ENCODE assay signal across 16 cellular contexts in the genomic region with DNA sequence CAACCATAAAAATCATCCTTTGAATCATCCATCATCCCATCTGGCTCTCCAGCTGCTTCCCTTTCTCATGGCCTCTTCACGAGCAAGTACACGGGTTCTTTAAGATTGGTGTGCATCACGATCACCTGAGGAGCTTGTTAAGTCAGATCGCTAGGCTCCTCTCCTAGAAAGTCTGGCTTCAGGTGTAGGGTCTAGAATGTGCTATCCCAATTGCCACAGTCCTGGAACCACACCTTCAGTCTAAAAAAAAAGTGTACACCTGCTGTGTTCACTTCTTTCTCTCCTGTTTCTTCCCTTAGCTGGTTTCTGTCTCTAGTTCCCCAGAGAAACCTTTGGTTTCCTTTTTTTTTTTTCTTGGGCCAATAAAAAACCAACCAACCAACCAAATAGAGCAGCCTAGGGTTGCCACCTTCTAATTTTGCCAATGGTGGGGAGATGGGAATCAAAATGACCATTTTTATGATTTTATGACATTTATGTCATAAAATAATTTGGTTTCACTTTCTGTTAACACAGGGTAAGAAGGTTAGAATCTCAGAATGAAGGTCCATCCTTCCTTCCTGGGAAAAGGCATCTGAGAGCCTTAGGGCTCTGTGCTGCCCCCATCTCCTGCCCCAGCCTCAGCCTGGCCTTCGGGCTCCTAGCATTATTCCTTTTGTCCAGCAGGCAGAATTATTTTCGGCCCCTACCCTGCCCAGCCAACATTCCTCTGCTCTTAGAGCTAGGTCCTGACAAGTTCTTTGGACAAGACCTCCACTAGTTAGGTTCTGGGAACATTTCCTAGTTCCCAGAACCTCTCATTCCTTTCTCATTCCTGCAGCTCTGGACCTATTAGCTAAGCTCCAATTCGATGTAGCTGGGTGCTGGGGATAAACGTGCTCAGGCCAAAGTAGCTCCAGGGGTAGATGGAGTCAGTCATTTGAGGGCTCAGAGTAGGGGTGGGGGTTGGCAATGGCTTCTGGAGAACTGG. TPM values are rescaled to one million over a fixed set of nuclear protein-coding genes. Genes with fewer than 3 reads are reported as not detected.
DNase-seq lines count a peak whose midpoint lies in the region; ATAC-seq and TF ChIP-seq lines count a peak whose summit lies in the region.
"Had no signal": no experiment of that assay in that cellular context is flagged by ENCODE, and none has a peak within 500 bp of the region (broad histone marks: within the 10 kb centered on the region; RNA-seq: fewer than 3 reads in every experiment).

No MANE protein-coding gene starts in this region.

- no peaks in the 10 kb centered on the region for H4K20me1 ChIP-seq in fibroblast of lung (ENCODE audit: control insufficient read depth, extremely low read depth, insufficient read depth, low read length)

- H3K36me3 ChIP-seq in Peyer's patch (no peaks in the 10 kb centered on the region), fibroblast of lung (ENCODE audit: control insufficient read depth, insufficient read depth, low read length) (no peaks in the 10 kb centered on the region), aorta (ENCODE audit: control insufficient read depth in 1 of 2, insufficient read depth in 2 of 2, low read length in 1 of 2) (no peaks in the 10 kb centered on the region)

- H3K4me1 ChIP-seq in Peyer's patch (peaks cover 0 to 29% (median 2%) of the 10 kb centered on the region in 4 donors), fibroblast of lung (ENCODE audit: control insufficient read depth, extremely low read depth, insufficient read depth, low read length) (no peaks in the 10 kb centered on the region), aorta (ENCODE audit: control insufficient read depth in 1 of 2, insufficient read depth in 2 of 2, low read length in 2 of 2) (peaks cover 0 to 4% of the 10 kb centered on the region in 2 donors)

- no peak for ATAC-seq in stimulated activated naive CD8-positive, alpha-beta T cell treated with anti-CD3 and anti-CD28 coated beads, Interleukin-15, Interleukin-2, amounts not matched to agents 100 U/mL and 50 U/mL, for 24 hours
- ATAC-seq in aorta (ENCODE audit: low FRiP score) (peak; percentile 47), GM19023 (IDR thresholded peaks at IDR 0.05; ENCODE audit: unreplicated experiment) (no peak)
- ATAC-seq: Panc1 had no signal

- no peaks in the 10 kb centered on the region for H3K9me3 ChIP-seq in Peyer's patch
- no peaks in the 10 kb centered on the region for H3K9me3 ChIP-seq in fibroblast of lung (ENCODE audit: control insufficient read depth, insufficient read depth, low read depth, low read length)
- no peaks in the 10 kb centered on the region for H3K9me3 ChIP-seq in aorta (ENCODE audit: control insufficient read depth, low read length)

- no peaks in the 10 kb centered on the region for H3K36me3 Mint-ChIP-seq in stimulated activated naive CD8-positive, alpha-beta T cell treated with anti-CD3 and anti-CD28 coated beads, Interleukin-15, Interleukin-2, amounts not matched to agents 100 ng/mL and 50 ng/mL, for 24 hours (ENCODE audit: low read depth)

- no peak for DNase-seq in stimulated activated naive CD8-positive, alpha-beta T cell treated with anti-CD3 and anti-CD28 coated beads, Interleukin-15, Interleukin-2, amounts not matched to agents 100 U/mL and 50 U/mL, for 24 hours
- DNase-seq in Peyer's patch (peak in 1 of 3 donors; percentile 55), fibroblast of lung (ENCODE audit: low read depth in 2 of 2) (peak in 1 of 2 donors; percentile 11), aorta (peak in 1 of 2 donors; percentile 50), NCI-H774 (lab: John Stamatoyannopoulos, UW) (no peak)
- no peak for DNase-seq in stimulated activated CD4-positive, alpha-beta T cell treated with anti-CD3 and anti-CD28 coated beads, Interleukin-2, amount 100 ng/mL, for 48 hours
- DNase-seq: activated T-cell treated with anti-CD3 and anti-CD28 coated beads, Interleukin-2, amount 50 U/mL, for 48 hours; cerebellar nuclear complex; foreskin fibroblast; H7; islet precursor cell; NCI-H2029 treated with DMSO at 0.1 percent for 48 hours had no signal

- peak overlapping the region; percentile 48 for H3K4me2 ChIP-seq in fibroblast of lung (ENCODE audit: extremely low read depth, insufficient read depth, low read length)

- no peaks in the 10 kb centered on the region for H3K9me3 Mint-ChIP-seq in stimulated activated naive CD8-positive, alpha-beta T cell treated with anti-CD3 and anti-CD28 coated beads, Interleukin-15, Interleukin-2, amounts not matched to agents 100 ng/mL and 50 ng/mL, for 24 hours

- intact Hi-C loops in aorta (cut with DNase I), result loop anchor here in 1 of 2 donors (10.0 kb wide), 1 partner anchor 137 kb away; no protein-coding TSS in a partner anchor

- H3K27ac ChIP-seq in Peyer's patch, result peak overlapping the region in 3 of 4 donors; percentile 65 to 84 (median 72)
- no peak overlapping the region for H3K27ac ChIP-seq in fibroblast of lung (ENCODE audit: insufficient read depth, low read length)
- H3K27ac ChIP-seq in aorta (ENCODE audit: low read depth in 1 of 2, low read length in 2 of 2), result peak overlapping the region; percentile 73 to 83

- H3K27me3 Mint-ChIP-seq in stimulated activated naive CD8-positive, alpha-beta T cell treated with anti-CD3 and anti-CD28 coated beads, Interleukin-15, Interleukin-2, amounts not matched to agents 100 ng/mL and 50 ng/mL, for 24 hours, result no peaks in the 10 kb centered on the region

- no peak overlapping the region for H3K4me3 Mint-ChIP-seq in stimulated activated naive CD8-positive, alpha-beta T cell treated with anti-CD3 and anti-CD28 coated beads, Interleukin-15, Interleukin-2, amounts not matched to agents 100 ng/mL and 50 ng/mL, for 24 hours

- no peaks in the 10 kb centered on the region for H3K79me2 ChIP-seq in fibroblast of lung (ENCODE audit: control insufficient read depth, insufficient read depth, low read length)

- no peak overlapping the region for H3K9ac ChIP-seq in fibroblast of lung (ENCODE audit: insufficient read depth, low read length)

- H3K4me1 Mint-ChIP-seq in stimulated activated naive CD8-positive, alpha-beta T cell treated with anti-CD3 and anti-CD28 coated beads, Interleukin-15, Interleukin-2, amounts not matched to agents 100 ng/mL and 50 ng/mL, for 24 hours (ENCODE audit: low read depth), result peaks cover 36% of the 10 kb centered on the region

- H3K27me3 ChIP-seq in Peyer's patch (no peaks in the 10 kb centered on the region), fibroblast of lung (ENCODE audit: control insufficient read depth, insufficient read depth, low read length) (no peaks in the 10 kb centered on the region), aorta (ENCODE audit: control insufficient read depth in 1 of 2, insufficient read depth in 2 of 2, low read length in 1 of 2) (no peaks in the 10 kb centered on the region)

- peak overlapping the region; percentile 63 for H3K27ac Mint-ChIP-seq in stimulated activated naive CD8-positive, alpha-beta T cell treated with anti-CD3 and anti-CD28 coated beads, Interleukin-15, Interleukin-2, amounts not matched to agents 100 ng/mL and 50 ng/mL, for 24 hours

- H2AFZ ChIP-seq in fibroblast of lung (ENCODE audit: low read length), result peak overlapping the region; percentile 20

- WGBS in aorta, 2 donors, result 46 to 48% methylated on average over 8 of the region's 8 CpGs

- TF ChIP-seq POLR2A in Peyer's patch (IDR thresholded peaks at IDR 0.05), result peak in 1 of 2 donors; percentile 38

- TF ChIP-seq CTCF in Peyer's patch (IDR thresholded peaks at IDR 0.05) (no peak), fibroblast of lung (conservative IDR thresholded peaks at IDR 0.05 in 1 of 2, IDR thresholded peaks at IDR 0.05 in 1 of 2; ENCODE audit: low read depth in 1 of 2, low read length in 2 of 2) (no peak)

- H3K4me3 ChIP-seq in Peyer's patch (peak overlapping the region in 1 of 4 donors; percentile 3), fibroblast of lung (replicated peaks in 1 of 4; ENCODE audit: control extremely low read depth in 1 of 4, insufficient read depth in 1 of 4, low read depth in 3 of 4, low read length in 4 of 4) (peak overlapping the region in 1 of 4 experiments; percentile 7), aorta (ENCODE audit: low read length in 2 of 2) (no peak overlapping the region)

RNA-seq across cellular contexts. Expression of gene GGT6, which starts 1.9 kb away (rescaled TPM):
- 100 to 1,000 TPM in 2 of 4 donors, 10 to 100 TPM in 2; 26.4 to 199 (median 119) TPM for total RNA-seq in Peyer's patch
- not detected in 2 replicates for total RNA-seq in fibroblast of lung
- not detected in 2 replicates for polyA plus RNA-seq in fibroblast of lung
- polyA plus RNA-seq in fibroblast of lung (2012), result not detected in 2 replicates
- not detected in 2 replicates for polyA minus RNA-seq in fibroblast of lung (ENCODE audit: low replicate concordance)
- total RNA-seq in aorta, result not detected
- polyA plus RNA-seq in aorta, result 1 to 10 TPM in 1 of 2 donors, not detected in 1; 3.5 TPM
- total RNA-seq: H7 had no signal

RNA-seq across cellular contexts. Expression of gene MYBBP1A, which starts 7.1 kb away (rescaled TPM):
- total RNA-seq in Peyer's patch (100 to 1,000 TPM in 2 of 4 donors, 10 to 100 TPM in 2; 27.1 to 244 (median 91.2) TPM), fibroblast of lung (28.6 and 35.2 TPM in 2 replicates), aorta (10 to 100 TPM; 35.2 to 36.6 TPM)
- polyA plus RNA-seq in fibroblast of lung (14.1 and 23.5 TPM in 2 replicates), aorta (10 to 100 TPM in 1 of 2 donors, 1 to 10 TPM in 1; 8.0 to 37.6 TPM)
- 27.8 and 37.9 TPM in 2 replicates for polyA plus RNA-seq in fibroblast of lung (2012)
- polyA minus RNA-seq in fibroblast of lung (ENCODE audit: low replicate concordance), result 59.4 and 60.9 TPM in 2 replicates

RNA-seq across cellular contexts. Expression of gene SMTNL2, which starts 22.0 kb away (rescaled TPM):
- total RNA-seq in Peyer's patch (1 to 10 TPM in 1 of 4 donors, not detected in 3; 1.2 TPM), fibroblast of lung (0.99 and 1.5 TPM in 2 replicates), aorta (1 to 10 TPM in 1 of 2 donors, under 1 TPM in 1; 0.49 to 1.7 TPM)
- polyA plus RNA-seq in fibroblast of lung (0.03 and 0.17 TPM in 2 replicates), aorta (not detected)
- 0.33 TPM in 1 of 2 replicates, not detected in the other for polyA plus RNA-seq in fibroblast of lung (2012)
- polyA minus RNA-seq in fibroblast of lung (ENCODE audit: low replicate concordance), result 2.3 TPM in 1 of 2 replicates, not detected in the other
- total RNA-seq: HT-29 had no signal

Comparison
In these comparisons a context has a peak if more than half of its experiments do, and no peak if none do; other contexts are left out.
1. RNA of gene GGT6, which starts 1.9 kb away (total RNA-seq): 26.4 to 199 TPM in Peyer's patch; not detected in fibroblast of lung and not detected in aorta; every median in the first group is over 10 times any median in the second.